1 cellular context compared by ENCODE assay signal in genomic region chr5:122844136-122844915, GRCh38.
A peak's percentile ranks its signal among the peaks of the same experiment; 100 is the strongest.
TF ChIP-seq lines count a peak whose summit lies in the region.

No MANE protein-coding gene starts in this region.

TF ChIP-seq in HepG2, 621 proteins besides CTCF, POLR2A, EP300 and RAD21 (continued from another document and continues in another):
- TF ChIP-seq TFDP1 (CRISPR knock-in tag; IDR thresholded peaks at IDR 0.05; ENCODE audit: borderline replicate concordance) (peak; percentile 0; the same call in 1 of the 2 replicates), ASH2L (IDR thresholded peaks at IDR 0.05; ENCODE audit: insufficient read length, low read depth, low read length) (no peak), ZNF567 (CRISPR knock-in tag; IDR thresholded peaks at IDR 0.05; ENCODE audit: borderline replicate concordance) (no peak), ZNF720 (CRISPR knock-in tag; IDR thresholded peaks at IDR 0.05) (no peak), HOXA9 (CRISPR knock-in tag; IDR thresholded peaks at IDR 0.05; ENCODE audit: borderline replicate concordance) (no peak), KLF13 (CRISPR knock-in tag; IDR thresholded peaks at IDR 0.05) (no peak), ELF4 (CRISPR knock-in tag; IDR thresholded peaks at IDR 0.05; ENCODE audit: borderline replicate concordance) (no peak), IKZF1 (IDR thresholded peaks at IDR 0.05) (no peak), ZNF530 (CRISPR knock-in tag; IDR thresholded peaks at IDR 0.05; ENCODE audit: low read depth) (no peak), ZNF605 (CRISPR knock-in tag; IDR thresholded peaks at IDR 0.05) (no peak), DBP (CRISPR knock-in tag; IDR thresholded peaks at IDR 0.05; ENCODE audit: not compliant biosample characterization) (no peak), ARID2 (CRISPR knock-in tag; IDR thresholded peaks at IDR 0.05; ENCODE audit: borderline replicate concordance) (no peak; the same call in 1 of the 2 replicates), ETV5 (CRISPR knock-in tag; IDR thresholded peaks at IDR 0.05; ENCODE audit: borderline replicate concordance) (no peak), ZNF333 (CRISPR knock-in tag; IDR thresholded peaks at IDR 0.05; ENCODE audit: borderline replicate concordance) (no peak), GTF3A (CRISPR knock-in tag; conservative IDR thresholded peaks at IDR 0.05) (0 out of 2 replicates have a peak, but pooled peaks have one; percentile 9), ZNF33A (CRISPR knock-in tag; IDR thresholded peaks at IDR 0.05; ENCODE audit: borderline replicate concordance) (no peak), PBX2 (CRISPR knock-in tag; IDR thresholded peaks at IDR 0.05) (no peak), NR2F6 (IDR thresholded peaks at IDR 0.05) (peak; percentile 48), NR2F6 (CRISPR knock-in tag; IDR thresholded peaks at IDR 0.05) (peak; percentile 51; the same call in 1 of the 2 replicates), MAFK (conservative IDR thresholded peaks at IDR 0.05 in 1 of 2, IDR thresholded peaks at IDR 0.05 in 1 of 2; ENCODE audit: low read length in 2 of 2) (no peak), ZFP41 (CRISPR knock-in tag; IDR thresholded peaks at IDR 0.05; ENCODE audit: borderline replicate concordance) (no peak), CREM (IDR thresholded peaks at IDR 0.05) (no peak), CREM (CRISPR knock-in tag; IDR thresholded peaks at IDR 0.05) (no peak), IRF2 (CRISPR knock-in tag; IDR thresholded peaks at IDR 0.05) (0 out of 2 replicates have a peak, but pooled peaks have one; percentile 35), BCL6 (CRISPR knock-in tag; IDR thresholded peaks at IDR 0.05) (peak; percentile 87), ARID5B (CRISPR knock-in tag; IDR thresholded peaks at IDR 0.05) (peak; percentile 51), NAIF1 (CRISPR knock-in tag; IDR thresholded peaks at IDR 0.05; ENCODE audit: borderline replicate concordance) (no peak), CERS6 (CRISPR knock-in tag; IDR thresholded peaks at IDR 0.05) (no peak), ZNF878 (CRISPR knock-in tag; IDR thresholded peaks at IDR 0.05) (0 out of 2 replicates have a peak, but pooled peaks have one; percentile 39), GMEB1 (CRISPR knock-in tag; IDR thresholded peaks at IDR 0.05; ENCODE audit: borderline replicate concordance) (no peak), ZNF891 (CRISPR knock-in tag; IDR thresholded peaks at IDR 0.05) (no peak), ZNF496 (CRISPR knock-in tag; IDR thresholded peaks at IDR 0.05; ENCODE audit: insufficient replicate concordance) (no peak), NR2F1 (CRISPR knock-in tag; IDR thresholded peaks at IDR 0.05) (peak; percentile 59 to 69; a peak in 3 of 4 replicates), SOX6 (IDR thresholded peaks at IDR 0.05) (no peak), SOX6 (CRISPR knock-in tag; IDR thresholded peaks at IDR 0.05) (no peak; the same call in 1 of the 2 replicates), PBX3 (CRISPR knock-in tag; IDR thresholded peaks at IDR 0.05; ENCODE audit: borderline replicate concordance) (no peak), GATAD2A (CRISPR knock-in tag; IDR thresholded peaks at IDR 0.05) (peak; percentile 26; the same call in 1 of the 2 replicates), PHF5A (CRISPR knock-in tag; IDR thresholded peaks at IDR 0.05; ENCODE audit: low read depth, unreplicated experiment) (peak; percentile 14), ZBTB42 (CRISPR knock-in tag; IDR thresholded peaks at IDR 0.05) (no peak), MIER2 (CRISPR knock-in tag; IDR thresholded peaks at IDR 0.05) (no peak), MEIS1 (CRISPR knock-in tag; IDR thresholded peaks at IDR 0.05; ENCODE audit: borderline replicate concordance) (0 out of 2 replicates have a peak, but pooled peaks have one; percentile 41), ZNF614 (CRISPR knock-in tag; IDR thresholded peaks at IDR 0.05; ENCODE audit: borderline replicate concordance) (peak; percentile 41; the same call in 1 of the 2 replicates), ZBTB14 (CRISPR knock-in tag; IDR thresholded peaks at IDR 0.05) (no peak), ZNF441 (CRISPR knock-in tag; IDR thresholded peaks at IDR 0.05; ENCODE audit: borderline replicate concordance) (peak; percentile 69; the same call in 1 of the 2 replicates), PAXIP1 (CRISPR knock-in tag; conservative IDR thresholded peaks at IDR 0.05) (no peak), GATA4 (IDR thresholded peaks at IDR 0.05; ENCODE audit: borderline replicate concordance, low read depth) (no peak), ARNTL (CRISPR knock-in tag; IDR thresholded peaks at IDR 0.05) (no peak), ZNF557 (CRISPR knock-in tag; IDR thresholded peaks at IDR 0.05) (no peak), ZBTB7B (CRISPR knock-in tag; IDR thresholded peaks at IDR 0.05) (0 out of 2 replicates have a peak, but pooled peaks have one; percentile 7), ZNF724P (CRISPR knock-in tag; IDR thresholded peaks at IDR 0.05; ENCODE audit: borderline replicate concordance) (no peak), ZNF17 (CRISPR knock-in tag; IDR thresholded peaks at IDR 0.05) (no peak), MBNL3 (CRISPR knock-in tag; conservative IDR thresholded peaks at IDR 0.05) (no peak), IKZF4 (CRISPR knock-in tag; IDR thresholded peaks at IDR 0.05; ENCODE audit: borderline replicate concordance, low read depth, not compliant biosample characterization) (no peak), CEBPG (CRISPR knock-in tag; IDR thresholded peaks at IDR 0.05) (no peak), ZNF275 (CRISPR knock-in tag; IDR thresholded peaks at IDR 0.05; ENCODE audit: borderline replicate concordance) (no peak)
